ENCODE assay signal across 22 cellular contexts in the genomic region with DNA sequence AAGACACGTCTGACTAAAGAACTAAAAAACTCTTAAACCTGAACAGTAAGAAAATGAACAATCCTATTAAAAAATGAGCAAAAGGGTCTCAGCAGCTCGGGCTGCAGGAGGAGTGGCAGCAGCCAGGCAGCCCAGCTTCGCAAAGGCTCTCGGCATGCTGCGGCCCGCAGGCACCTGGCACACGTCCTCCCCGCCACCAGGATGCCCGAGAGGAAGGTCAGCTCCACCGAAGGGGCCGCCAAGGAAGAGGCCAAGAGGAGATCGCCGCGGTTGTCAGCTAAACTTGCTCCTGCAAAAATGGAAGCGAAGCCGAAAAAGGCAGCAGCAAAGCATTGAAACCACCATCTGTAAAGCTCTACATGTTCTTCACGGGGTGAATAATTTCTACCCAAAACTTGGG.
"Had no signal": no experiment of that assay in that cellular context is flagged by ENCODE, and none has a peak within 500 bp of the region (broad histone marks: within the 10 kb centered on the region; RNA-seq: fewer than 3 reads in every experiment).

No MANE protein-coding gene starts in this region.

- ATAC-seq: heart right ventricle; left ventricle myocardium superior; right lobe of liver; stimulated activated effector memory CD8-positive, alpha-beta T cell treated with anti-CD3 and anti-CD28 coated beads, Interleukin-12 subunit alpha, Interleukin-12 subunit beta, amount 100 ng/mL, for 72 hours had no signal

- H3K4me3 ChIP-seq: ascending aorta, esophagus muscularis mucosa, heart right ventricle, neural progenitor cell, right lobe of liver, thoracic aorta, upper lobe of left lung had no signal

- H3K4me1 ChIP-seq: breast epithelium, esophagus muscularis mucosa, heart right ventricle, neural progenitor cell, right lobe of liver, upper lobe of left lung had no signal

- FAIRE-seq: endothelial cell of umbilical vein, small intestine had no signal

- H3K9me3 ChIP-seq: ascending aorta, breast epithelium, esophagus muscularis mucosa, right lobe of liver, thoracic aorta, upper lobe of left lung had no signal

- H3K27me3 ChIP-seq: ascending aorta, breast epithelium, esophagus muscularis mucosa, heart right ventricle, neural progenitor cell, right lobe of liver, upper lobe of left lung had no signal

- H3K4me3 Mint-ChIP-seq: activated naive CD4-positive, alpha-beta T cell treated with anti-CD3 and anti-CD28 coated beads, Interleukin-2, amount 50 U/mL, for 24 hours; dendritic cell treated with granulocyte-macrophage colony-stimulating factor and Interleukin-4, amounts not matched to agents 40 ng/mL and 50 ng/mL, for 4 days; memory B cell; neural progenitor cell; stimulated activated effector memory CD8-positive, alpha-beta T cell treated with anti-CD3 and anti-CD28 coated beads, Interleukin-12 subunit alpha, Interleukin-12 subunit beta, amount 100 ng/mL, for 72 hours had no signal

- H3K9ac ChIP-seq: neural progenitor cell had no signal

- H3K4me2 ChIP-seq: neural progenitor cell had no signal

- DNase-seq: activated CD4-positive, alpha-beta T cell treated with anti-CD3 and anti-CD28 coated beads for 1 hour; activated gamma-delta T cell; cerebellar nuclear complex; effector CD8-positive, alpha-beta T cell; heart right ventricle; left ventricle myocardium superior; right lobe of liver; small intestine; stimulated activated CD4-positive, alpha-beta T cell treated with anti-CD3 and anti-CD28 coated beads, Interleukin-15, amount 100 ng/mL, for 24 hours; stimulated activated CD4-positive, alpha-beta T cell treated with anti-CD3 and anti-CD28 coated beads, Interleukin-4, amount 100 ng/mL, for 1 hour; T-helper 9 cell had no signal

- H3K4me1 Mint-ChIP-seq: activated naive CD4-positive, alpha-beta T cell treated with anti-CD3 and anti-CD28 coated beads, Interleukin-2, amount 50 U/mL, for 24 hours; neural progenitor cell had no signal

- H3K36me3 ChIP-seq: ascending aorta, breast epithelium, esophagus muscularis mucosa, heart right ventricle, neural progenitor cell, right lobe of liver, thoracic aorta, upper lobe of left lung had no signal

- H3K9me3 Mint-ChIP-seq: dendritic cell treated with granulocyte-macrophage colony-stimulating factor and Interleukin-4, amounts not matched to agents 40 ng/mL and 50 ng/mL, for 4 days; stimulated activated effector memory CD8-positive, alpha-beta T cell treated with anti-CD3 and anti-CD28 coated beads, Interleukin-12 subunit alpha, Interleukin-12 subunit beta, amount 100 ng/mL, for 72 hours had no signal

- H3K27ac ChIP-seq: ascending aorta, breast epithelium, esophagus muscularis mucosa, heart right ventricle, neural progenitor cell, right lobe of liver, thoracic aorta, upper lobe of left lung had no signal

- H2AFZ ChIP-seq: neural progenitor cell had no signal

- H3K27me3 Mint-ChIP-seq: activated naive CD4-positive, alpha-beta T cell treated with anti-CD3 and anti-CD28 coated beads, Interleukin-2, amount 50 U/mL, for 24 hours; dendritic cell treated with granulocyte-macrophage colony-stimulating factor and Interleukin-4, amounts not matched to agents 40 ng/mL and 50 ng/mL, for 4 days; memory B cell had no signal

- H3K27ac Mint-ChIP-seq: activated naive CD4-positive, alpha-beta T cell treated with anti-CD3 and anti-CD28 coated beads, Interleukin-2, amount 50 U/mL, for 24 hours; dendritic cell treated with granulocyte-macrophage colony-stimulating factor and Interleukin-4, amounts not matched to agents 40 ng/mL and 50 ng/mL, for 4 days; memory B cell; neural progenitor cell; stimulated activated effector memory CD8-positive, alpha-beta T cell treated with anti-CD3 and anti-CD28 coated beads, Interleukin-12 subunit alpha, Interleukin-12 subunit beta, amount 100 ng/mL, for 72 hours had no signal

- H3K36me3 Mint-ChIP-seq: neural progenitor cell; stimulated activated effector memory CD8-positive, alpha-beta T cell treated with anti-CD3 and anti-CD28 coated beads, Interleukin-12 subunit alpha, Interleukin-12 subunit beta, amount 100 ng/mL, for 72 hours had no signal
